Comparison of ENCODE assay signal across 19 cellular contexts in genomic region chr19:37519890-37520289, GRCh38. TPM values are rescaled to one million over a fixed set of nuclear protein-coding genes. Genes with fewer than 3 reads are reported as not detected.
A peak's percentile ranks its signal among the peaks of the same experiment; 100 is the strongest.
DNase-seq lines count a peak whose midpoint lies in the region; ATAC-seq and TF ChIP-seq lines count a peak whose summit lies in the region.
"Had no signal": no experiment of that assay in that cellular context is flagged by ENCODE, and none has a peak within 500 bp of the region (broad histone marks: within the 10 kb centered on the region; RNA-seq: fewer than 3 reads in every experiment).

No MANE protein-coding gene starts in this region.

- H3K36me3 ChIP-seq in brain microvascular endothelial cell (replicated peaks) (no peaks in the 10 kb centered on the region), upper lobe of left lung (peaks cover 0 to 39% (median 16%) of the 10 kb centered on the region in 4 donors)

- DNase-seq in EL, result peak; percentile 50
- peak; percentile 4 for DNase-seq in LHCN-M2 (ENCODE audit: low read depth)
- DNase-seq in brain microvascular endothelial cell, result peak; percentile 20
- DNase-seq in non-pigmented ciliary epithelial cell (ENCODE audit: low read depth), result peak; percentile 5
- no peak for DNase-seq in upper lobe of left lung
- no peak for DNase-seq in NCI-H69 (lab: John Stamatoyannopoulos, UW)
- no peak for DNase-seq in germinal center (ENCODE audit: low spot score)
- DNase-seq: activated CD4-positive, alpha-beta memory T cell treated with anti-CD3 and anti-CD28 coated beads, Interleukin-2, amount 10 ng/mL, durations not matched to agents 7 days and 5 days; activated naive CD4-positive, alpha-beta T cell; CD4-positive, CD25-positive, alpha-beta regulatory T cell; endodermal cell; glutamatergic neuron; HFFc6; NCI-H1930; NCI-H748 treated with DMSO at 0.1 percent for 48 hours; posterior cingulate gyrus; thyroid gland had no signal

- TF ChIP-seq POLR2A in upper lobe of left lung (IDR thresholded peaks at IDR 0.05), result no peak

- peaks cover 6 to 61% (median 43%) of the 10 kb centered on the region in 4 donors for H3K9me3 ChIP-seq in upper lobe of left lung
- H3K9me3 ChIP-seq: thyroid gland had no signal

- H3K4me1 ChIP-seq in upper lobe of left lung, result no peaks in the 10 kb centered on the region
- H3K4me1 ChIP-seq: SJCRH30, thyroid gland had no signal

- WGBS in upper lobe of left lung, 2 donors, result 73 to 100% methylated on average over 1 to 2 of the region's 2 CpGs

- H3K27me3 ChIP-seq in brain microvascular endothelial cell (replicated peaks), result no peaks in the 10 kb centered on the region
- H3K27me3 ChIP-seq in upper lobe of left lung, result no peaks in the 10 kb centered on the region
- H3K27me3 ChIP-seq: SJCRH30, thyroid gland had no signal

- TF ChIP-seq CTCF in brain microvascular endothelial cell (IDR thresholded peaks at IDR 0.05; ENCODE audit: low read depth, low read length, missing control alignments), result no peak
- TF ChIP-seq CTCF in upper lobe of left lung (IDR thresholded peaks at IDR 0.05), result no peak

- TF ChIP-seq EP300 in upper lobe of left lung (IDR thresholded peaks at IDR 0.05), result no peak

- in situ Hi-C loops in brain microvascular endothelial cell (cut with HindIII; ENCODE audit: low pct_ligation_motif_present, low sequenced_read_pairs), result no loop called here

- no peak overlapping the region for H3K27ac ChIP-seq in brain microvascular endothelial cell
- H3K27ac ChIP-seq in upper lobe of left lung, result no peak overlapping the region
- H3K27ac ChIP-seq: SJCRH30, thyroid gland had no signal

- no peak overlapping the region for H3K4me3 ChIP-seq in brain microvascular endothelial cell (ENCODE audit: low read depth, low read length)
- no peak overlapping the region for H3K4me3 ChIP-seq in upper lobe of left lung
- H3K4me3 ChIP-seq: SJCRH30, thyroid gland had no signal

- no peak for ATAC-seq in upper lobe of left lung (ENCODE audit: low FRiP score in 2 of 2)

RNA-seq across cellular contexts. Expression of gene ZNF793, which starts 13.2 kb away (rescaled TPM):
- 1.4 and 1.6 TPM in 2 replicates for total RNA-seq in LHCN-M2 (2014; rRNA removed)
- 0.24 TPM for polyA plus RNA-seq in LHCN-M2 (2012)
- 1 to 10 TPM; 1.4 to 7.3 (median 3.0) TPM for total RNA-seq in upper lobe of left lung
- total RNA-seq: G401 had no signal

RNA-seq across cellular contexts. Expression of gene ZNF570, which starts 50.7 kb away (rescaled TPM):
- total RNA-seq in LHCN-M2 (2014; rRNA removed) (5.4 and 8.4 TPM in 2 replicates), upper lobe of left lung (1 to 10 TPM; 1.8 to 9.5 (median 5.4) TPM)
- polyA plus RNA-seq in LHCN-M2 (2012), result 1.9 TPM

RNA-seq across cellular contexts. Expression of gene ZNF569, which starts 52.6 kb away (rescaled TPM):
- total RNA-seq in LHCN-M2 (2014; rRNA removed), result 8.6 and 9.2 TPM in 2 replicates
- 2.1 TPM for polyA plus RNA-seq in LHCN-M2 (2012)
- total RNA-seq in upper lobe of left lung, result 1 to 10 TPM; 1.0 to 4.8 (median 2.9) TPM

Comparison
In these comparisons a context has a peak if more than half of its experiments do, and no peak if none do; other contexts are left out.
1. DNase-seq: peak in EL (single experiment), LHCN-M2 (single experiment), brain microvascular endothelial cell (single experiment) and non-pigmented ciliary epithelial cell (single experiment); none in upper lobe of left lung (0 of 2), NCI-H69 (single experiment) and germinal center (single experiment).